ENCODE assay signal across 11 cellular contexts in genomic region chr5:66945389-66946349, GRCh38.
A peak's percentile ranks its signal among the peaks of the same experiment; 100 is the strongest.
DNase-seq lines count a peak whose midpoint lies in the region; ATAC-seq and TF ChIP-seq lines count a peak whose summit lies in the region.
"Had no signal": no experiment of that assay in that cellular context is flagged by ENCODE, and none has a peak within 500 bp of the region (broad histone marks: within the 10 kb centered on the region; RNA-seq: fewer than 3 reads in every experiment).

No MANE protein-coding gene starts in this region.

- no peaks in the 10 kb centered on the region for H3K9me3 ChIP-seq in RWPE2 (ENCODE audit: severe bottlenecking)
- H3K9me3 ChIP-seq: SJSA1 had no signal

- no peak for TF ChIP-seq POLR2A in lower leg skin (IDR thresholded peaks at IDR 0.05)

- H3K4me1 Mint-ChIP-seq in stimulated activated memory B cell treated with anti-CD40 and anti-IgM and Interleukin-4, amounts not matched to agents 10 μg/mL and 1 μg/mL and 100 μg/mL, for 72 hours = peaks cover 17% of the 10 kb centered on the region

- H3K27ac ChIP-seq in RWPE2 (ENCODE audit: poor library complexity, severe bottlenecking) = no peak overlapping the region
- H3K27ac ChIP-seq: SJSA1 had no signal

- no peaks in the 10 kb centered on the region for H3K4me1 ChIP-seq in RWPE2 (ENCODE audit: insufficient read depth, poor library complexity, severe bottlenecking)
- H3K4me1 ChIP-seq: SJSA1 had no signal

- no peak for TF ChIP-seq CTCF in RWPE2 (IDR thresholded peaks at IDR 0.05; ENCODE audit: poor library complexity, severe bottlenecking)
- no peak for TF ChIP-seq CTCF in lower leg skin (IDR thresholded peaks at IDR 0.05)

- no peaks in the 10 kb centered on the region for H3K27me3 Mint-ChIP-seq in stimulated activated memory B cell treated with anti-CD40 and anti-IgM and Interleukin-4, amounts not matched to agents 10 μg/mL and 1 μg/mL and 100 μg/mL, for 72 hours

- DNase-seq in left ventricle myocardium superior = no peak
- no peak for DNase-seq in Right ventricle myocardium superior
- no peak for DNase-seq in RWPE2 (ENCODE audit: low spot score)
- no peak for DNase-seq in AG20443 (ENCODE audit: low spot score)
- no peak for DNase-seq in lower leg skin (ENCODE audit: low spot score in 2 of 2)
- DNase-seq: CD4-positive, alpha-beta T cell; hippocampal formation had no signal

- no peaks in the 10 kb centered on the region for H3K27me3 ChIP-seq in RWPE2 (ENCODE audit: insufficient read depth, poor library complexity, severe bottlenecking)

- H3K36me3 ChIP-seq in RWPE2 (ENCODE audit: low read depth) = no peaks in the 10 kb centered on the region
- H3K36me3 ChIP-seq: SJSA1 had no signal

- no peak overlapping the region for H3K4me3 Mint-ChIP-seq in stimulated activated memory B cell treated with anti-CD40 and anti-IgM and Interleukin-4, amounts not matched to agents 10 μg/mL and 1 μg/mL and 100 μg/mL, for 72 hours
- H3K4me3 Mint-ChIP-seq: CD4-positive, alpha-beta T cell had no signal

- H3K36me3 Mint-ChIP-seq in stimulated activated memory B cell treated with anti-CD40 and anti-IgM and Interleukin-4, amounts not matched to agents 10 μg/mL and 1 μg/mL and 100 μg/mL, for 72 hours = no peaks in the 10 kb centered on the region

- H3K27ac Mint-ChIP-seq in stimulated activated memory B cell treated with anti-CD40 and anti-IgM and Interleukin-4, amounts not matched to agents 10 μg/mL and 1 μg/mL and 100 μg/mL, for 72 hours = peak overlapping the region; percentile 30
- H3K27ac Mint-ChIP-seq: CD4-positive, alpha-beta T cell had no signal

- H3K4me3 ChIP-seq in RWPE2 (ENCODE audit: severe bottlenecking) (no peak overlapping the region), lower leg skin (ENCODE audit: low read depth, poor library complexity, severe bottlenecking) (no peak overlapping the region)
- H3K4me3 ChIP-seq: SJSA1 had no signal

- WGBS in lower leg skin, 2 donors = 66 to 75% methylated on average over 7 of the region's 7 CpGs

- ATAC-seq in left ventricle myocardium superior (peak; percentile 68), Right ventricle myocardium superior (ENCODE audit: poor library complexity) (no peak), HG02678 (IDR thresholded peaks at IDR 0.05; ENCODE audit: unreplicated experiment) (peak; percentile 96), RWPE2 (ENCODE audit: low read depth) (0 out of 3 replicates have a peak, but pooled peaks have one; percentile 17), HG03139 (IDR thresholded peaks at IDR 0.05; ENCODE audit: unreplicated experiment) (no peak)
- ATAC-seq in stimulated activated memory B cell treated with anti-CD40 and anti-IgM and Interleukin-4, amounts not matched to agents 10 μg/mL and 1 μg/mL and 100 μg/mL, for 72 hours = peak; percentile 98

- no peaks in the 10 kb centered on the region for H3K9me3 Mint-ChIP-seq in stimulated activated memory B cell treated with anti-CD40 and anti-IgM and Interleukin-4, amounts not matched to agents 10 μg/mL and 1 μg/mL and 100 μg/mL, for 72 hours
- H3K9me3 Mint-ChIP-seq: CD4-positive, alpha-beta T cell had no signal

- intact Hi-C loops in left ventricle myocardium superior (cut with micrococcal nuclease) (no loop called here), Right ventricle myocardium superior (cut with DNase I) (no loop called here), lower leg skin (cut with DNase I; ENCODE audit: low total_unique reads) (no loop called here)

Comparison
In these comparisons a context has a peak if more than half of its experiments do, and no peak if none do; other contexts are left out.
1. ATAC-seq: peak in left ventricle myocardium superior (single experiment), HG02678 (single experiment), RWPE2 (single experiment) and stimulated activated memory B cell treated with anti-CD40 and anti-IgM and Interleukin-4, amounts not matched to agents 10 μg/mL and 1 μg/mL and 100 μg/mL, for 72 hours (single experiment); none in Right ventricle myocardium superior (single experiment) and HG03139 (single experiment).